9 cellular contexts compared by ENCODE assay signal in the genomic region with DNA sequence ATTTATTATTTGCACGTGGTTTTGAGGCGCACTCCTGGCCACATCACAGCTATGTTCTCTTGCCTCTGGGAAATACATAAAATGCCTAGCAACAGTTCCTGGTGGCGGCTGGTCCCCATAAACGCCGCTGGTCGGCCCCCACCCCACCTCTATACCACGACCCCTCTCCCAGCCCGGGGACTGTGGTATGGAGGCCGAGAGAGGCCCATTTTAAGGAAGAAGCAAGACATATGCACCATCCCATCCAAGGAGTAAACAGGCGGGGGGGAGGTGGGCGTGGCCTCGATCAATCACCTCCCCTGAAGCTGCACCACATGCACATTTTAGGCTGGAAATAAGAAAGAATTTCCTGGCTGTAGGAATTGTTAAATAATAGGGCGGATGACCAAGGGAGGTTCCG.
A peak's percentile ranks its signal among the peaks of the same experiment; 100 is the strongest.
DNase-seq lines count a peak whose midpoint lies in the region; ATAC-seq, FAIRE-seq and TF ChIP-seq lines count a peak whose summit lies in the region.
"Had no signal": no experiment of that assay in that cellular context is flagged by ENCODE, and none has a peak within 500 bp of the region (broad histone marks: within the 10 kb centered on the region; RNA-seq: fewer than 3 reads in every experiment).

No MANE protein-coding gene starts in this region.

- H3K4me2 ChIP-seq in A549, result peak overlapping the region; percentile 63

- no peak for TF ChIP-seq RAD21 in A549 (conservative IDR thresholded peaks at IDR 0.05 in 1 of 2, IDR thresholded peaks at IDR 0.05 in 1 of 2)

- H3K9me3 Mint-ChIP-seq in osteocyte (ENCODE audit: unreplicated experiment), result no peaks in the 10 kb centered on the region

- no peak overlapping the region for H3K4me3 ChIP-seq in A549

- DNase-seq in A549 (ENCODE audit: low read depth in 1 of 2, low spot score in 1 of 2) (no peak), epithelial cell of prostate (ENCODE audit: low read depth, low spot score) (no peak), osteocyte (ENCODE audit: extremely low spot score, unreplicated experiment) (no peak), NCI-H1694 treated with DMSO at 0.1 percent for 48 hours (lab: John Stamatoyannopoulos, UW) (no peak), NCI-H2227 treated with DMSO at 0.1 percent for 48 hours (lab: John Stamatoyannopoulos, UW) (no peak), NCI-H446 (lab: John Stamatoyannopoulos, UW) (no peak)
- DNase-seq: COR-L47 had no signal

- H3K4me3 Mint-ChIP-seq in osteocyte (ENCODE audit: unreplicated experiment), result no peak overlapping the region

- peaks cover 33% of the 10 kb centered on the region for H3K4me1 Mint-ChIP-seq in osteocyte (ENCODE audit: unreplicated experiment)

- WGBS in A549 (ENCODE audit: missing lambda C conversion rate), result 76% methylated on average over 14 of the region's 14 CpGs

- TF ChIP-seq POLR2A in A549 (IDR thresholded peaks at IDR 0.05; ENCODE audit: low read length), result no peak

- TF ChIP-seq CTCF in A549 (IDR thresholded peaks at IDR 0.05) (no peak), osteocyte (IDR thresholded peaks at IDR 0.05) (no peak)

- FAIRE-seq in A549 (lab: Jason Lieb, UNC), result no peak

- no peak for TF ChIP-seq EP300 in A549 (IDR thresholded peaks at IDR 0.05)

- POLR2A ChIA-PET in A549 (lab: Yijun Ruan, JAX), result no interaction called here

- peak overlapping the region; percentile 89 for H3K27ac Mint-ChIP-seq in osteocyte (ENCODE audit: unreplicated experiment)

- CTCF ChIA-PET in A549 (lab: Yijun Ruan, JAX), result interaction anchor here (0.6 to 0.9 kb wide), 2 partner anchors 35 to 42 kb away, joined by 3 read pairs; no protein-coding TSS in a partner anchor

- H3K36me3 Mint-ChIP-seq in osteocyte (ENCODE audit: unreplicated experiment), result no peaks in the 10 kb centered on the region

- H3K27ac ChIP-seq in A549 (peak overlapping the region; percentile 51 to 83), epithelial cell of prostate (peak overlapping the region; percentile 82)

- H3K9me3 ChIP-seq in A549, result no peaks in the 10 kb centered on the region

- peaks cover 19% of the 10 kb centered on the region for H3K4me1 ChIP-seq in A549

- no peak for ATAC-seq in A549
- ATAC-seq in GM19324 (IDR thresholded peaks at IDR 0.05; ENCODE audit: low FRiP score, unreplicated experiment), result no peak

- no peaks in the 10 kb centered on the region for H3K27me3 Mint-ChIP-seq in osteocyte (ENCODE audit: unreplicated experiment)

TF ChIP-seq in A549, 52 proteins besides CTCF, POLR2A, EP300 and RAD21:
- no peak for TF ChIP-seq CBX8 (IDR thresholded peaks at IDR 0.05)
- TF ChIP-seq MAFK (IDR thresholded peaks at IDR 0.05; ENCODE audit: partially characterized antibody), result no peak
- no peak for TF ChIP-seq NFE2L2 (conservative IDR thresholded peaks at IDR 0.05; ENCODE audit: low read length)
- TF ChIP-seq KDM1A (IDR thresholded peaks at IDR 0.05; ENCODE audit: low read depth), result no peak
- no peak for TF ChIP-seq MAZ (IDR thresholded peaks at IDR 0.05; ENCODE audit: borderline replicate concordance, low read depth, low read length)
- no peak for TF ChIP-seq GATA3 (IDR thresholded peaks at IDR 0.05; ENCODE audit: borderline replicate concordance)
- no peak for TF ChIP-seq FOSB (CRISPR knock-in tag; IDR thresholded peaks at IDR 0.05)
- TF ChIP-seq HOXB13 (CRISPR knock-in tag; IDR thresholded peaks at IDR 0.05; ENCODE audit: low read depth), result no peak
- no peak for TF ChIP-seq KDM5A (IDR thresholded peaks at IDR 0.05)
- TF ChIP-seq BHLHE40 (IDR thresholded peaks at IDR 0.05; ENCODE audit: low read depth, low read length), result no peak
- no peak for TF ChIP-seq EHMT2 (IDR thresholded peaks at IDR 0.05; ENCODE audit: low read depth)
- no peak for TF ChIP-seq RFX5 (IDR thresholded peaks at IDR 0.05)

TF ChIP-seq in PFSK-1, 5 proteins besides CTCF, POLR2A, EP300 and RAD21:
- TF ChIP-seq TAF1 (IDR thresholded peaks at IDR 0.05; ENCODE audit: borderline replicate concordance, insufficient read depth, low read length) (no peak), FOXP2 (optimal IDR thresholded peaks at IDR 0.05; ENCODE audit: borderline replicate concordance, extremely low read depth, extremely low read length, insufficient read depth) (peak; percentile 46)
